ENCODE assay signal across 7 cellular contexts in genomic region chr22:22195265-22196017, GRCh38. TPM values are rescaled to one million over a fixed set of nuclear protein-coding genes. Genes with fewer than 3 reads are reported as not detected.
A peak's percentile ranks its signal among the peaks of the same experiment; 100 is the strongest.
DNase-seq lines count a peak whose midpoint lies in the region; ATAC-seq, FAIRE-seq and TF ChIP-seq lines count a peak whose summit lies in the region.

No MANE protein-coding gene starts in this region.

- peak; percentile 63 for ATAC-seq in HG02623 (IDR thresholded peaks at IDR 0.05; ENCODE audit: unreplicated experiment)
- ATAC-seq in K562: peak; percentile 99

- H3K27ac ChIP-seq in K562 (ENCODE audit: extremely low read depth, low read depth, low read length) (no peak overlapping the region), kidney (ENCODE audit: low read depth in 2 of 2, low read length in 2 of 2) (no peak overlapping the region)

- POLR2A ChIA-PET in K562 (lab: Yijun Ruan, JAX): interaction anchor here (0.5 to 4.9 kb wide), 24 partner anchors 9 to 689 kb away, joined by 3 to 61 read pairs (median 4); partner anchors contain the start of gene SDF2L1

- H2AFZ ChIP-seq in K562 (ENCODE audit: low read depth, low read length): no peak overlapping the region

- DNase-seq in GM12892 (ENCODE audit: insufficient read length): peak; percentile 49
- peak; percentile 64 for DNase-seq in NCI-H146 treated with DMSO at 0.1 percent for 48 hours (lab: John Stamatoyannopoulos, UW; ENCODE audit: unreplicated experiment)
- peak; percentile 87 for DNase-seq in T-helper 9 cell
- DNase-seq in K562 (ENCODE audit: extremely low read depth in 1 of 4, low spot score in 3 of 4): peak; percentile 99 to 100 (median 100)
- DNase-seq in kidney: no peak
- peak; percentile 58 to 78 (median 59) for DNase-seq in stimulated activated CD4-positive, alpha-beta T cell treated with anti-CD3 and anti-CD28 coated beads, TNF-alpha, amount 100 ng/mL, for 1 hour (ENCODE audit: low read depth in 3 of 3, low spot score in 1 of 3)

- WGBS in K562 (ENCODE audit: insufficient coverage, low coverage, missing lambda C conversion rate): 9% methylated on average over 7 of the region's 7 CpGs

- H4K20me1 ChIP-seq in K562 (replicated peaks; ENCODE audit: control insufficient read depth, insufficient read depth, low read length): peaks cover 28% of the 10 kb centered on the region

- no TSS peak for BruUV-seq in K562 (replicated peaks; lab: Mats Ljungman, UMichigan)

- TF ChIP-seq CTCF in K562 (IDR thresholded peaks at IDR 0.05 in 2 of 3, conservative IDR thresholded peaks at IDR 0.05 in 1 of 3; ENCODE audit: insufficient read depth in 2 of 3, low read depth in 1 of 3, low read length in 3 of 3): peak; percentile 100
- peak; percentile 76 for TF ChIP-seq CTCF in kidney (IDR thresholded peaks at IDR 0.05; ENCODE audit: borderline replicate concordance, extremely low read depth, insufficient read depth)

- peaks cover 14 to 33% of the 10 kb centered on the region in 2 experiments; a peak in 4 of 5 replicates for H3K27me3 ChIP-seq in K562 (ENCODE audit: control insufficient read depth in 2 of 2, insufficient read depth in 2 of 2, low read length in 2 of 2)

- peak; percentile 69 for TF ChIP-seq EP300 in K562 (IDR thresholded peaks at IDR 0.05; ENCODE audit: low read length)

- FAIRE-seq in GM12892 (lab: Jason Lieb, UNC) (peak; percentile 95), K562 (lab: Jason Lieb, UNC) (peak; percentile 95), kidney (lab: Jason Lieb, UNC) (no peak)

- H3K4me2 ChIP-seq in K562 (ENCODE audit: insufficient read depth, low read length): no peak overlapping the region

- H3K4me1 ChIP-seq in K562 (replicated peaks in 1 of 2; ENCODE audit: control insufficient read depth in 2 of 2, insufficient read depth in 2 of 2, low read length in 2 of 2) (peaks cover 0 to 3% of the 10 kb centered on the region in 2 experiments; a peak in 1 of 5 replicates), kidney (ENCODE audit: control insufficient read depth in 1 of 2, insufficient read depth in 1 of 2, low read depth in 1 of 2, low read length in 2 of 2) (peaks cover 0 to 5% of the 10 kb centered on the region in 2 donors)

- TF ChIP-seq RAD21 in K562 (CRISPR knock-in tag; conservative IDR thresholded peaks at IDR 0.05 in 1 of 2, IDR thresholded peaks at IDR 0.05 in 1 of 2): peak; percentile 93 to 100

- CTCF ChIA-PET in K562 (lab: Yijun Ruan, JAX; ENCODE audit: low intra/inter-chr PET ratio): interaction anchor here (0.6 to 2.5 kb wide), 28 partner anchors 9 to 688 kb away, joined by 3 to 25 read pairs (median 4); no protein-coding TSS in a partner anchor

- H3K36me3 ChIP-seq in K562 (ENCODE audit: control insufficient read depth, insufficient read depth, low read length) (no peaks in the 10 kb centered on the region), kidney (ENCODE audit: control insufficient read depth in 1 of 2, insufficient read depth in 2 of 2, low read length in 2 of 2) (no peaks in the 10 kb centered on the region)

- intact Hi-C loops in K562 (cut with micrococcal nuclease) (loop anchor here (1.0 to 5.0 kb wide), 6 partner anchors 39 to 208 kb away; no protein-coding TSS in a partner anchor), kidney (cut with DNase I) (no loop called here)

- TF ChIP-seq POLR2A in GM12892 (IDR thresholded peaks at IDR 0.05; ENCODE audit: low read depth, low read length) (no peak), K562 (conservative IDR thresholded peaks at IDR 0.05) (no peak)

- no peak overlapping the region for H3K4me3 ChIP-seq in K562
- no peak overlapping the region for H3K4me3 ChIP-seq in kidney (ENCODE audit: low read length in 2 of 2)

- H3K9me1 ChIP-seq in K562 (ENCODE audit: control insufficient read depth, insufficient read depth, low read length): peaks cover 6% of the 10 kb centered on the region

- H3K9ac ChIP-seq in K562 (ENCODE audit: insufficient read depth in 1 of 2, low read depth in 2 of 2, low read length in 2 of 2): no peak overlapping the region
- H3K9ac ChIP-seq in kidney (ENCODE audit: low read length in 2 of 2): no peak overlapping the region

- H3K79me2 ChIP-seq in K562 (ENCODE audit: control insufficient read depth, insufficient read depth, low read length): no peaks in the 10 kb centered on the region

- in situ Hi-C loops in K562 (cut with MboI): no loop called here

- no peaks in the 10 kb centered on the region for H3K9me3 ChIP-seq in K562 (replicated peaks; ENCODE audit: control insufficient read depth, insufficient read depth, low read depth, low read length)
- H3K9me3 ChIP-seq in kidney (ENCODE audit: control insufficient read depth in 1 of 2, low read length in 2 of 2): no peaks in the 10 kb centered on the region

TF ChIP-seq in K562, 482 proteins besides CTCF, POLR2A, EP300 and RAD21 (continues in another document):
- TF ChIP-seq ZC3H4 (CRISPR knock-in tag; IDR thresholded peaks at IDR 0.05; ENCODE audit: borderline replicate concordance) (no peak), NELFE (IDR thresholded peaks at IDR 0.05; ENCODE audit: insufficient read depth, insufficient read length) (no peak), ZNF407 (IDR thresholded peaks at IDR 0.05; ENCODE audit: low read depth) (0 out of 2 replicates have a peak, but pooled peaks have one; percentile 8), SRSF1 (IDR thresholded peaks at IDR 0.05; ENCODE audit: low read depth, low read length) (no peak)

RNA-seq across cellular contexts. Expression of gene VPREB1, which starts 49.1 kb away (rescaled TPM):
- not detected for polyA plus RNA-seq in GM12892 (2012; ENCODE audit: missing spikeins)
- total RNA-seq in K562 (2011; cell fraction: chromatin; rRNA removed; ENCODE audit: low replicate concordance): not detected in 2 replicates
- not detected in 2 replicates for total RNA-seq in K562 (2011; cell fraction: nucleolus; rRNA removed)
- total RNA-seq in K562 (2011; cell fraction: nucleoplasm; rRNA removed): not detected in 2 replicates
- not detected in 2 replicates for total RNA-seq in K562 (2014; rRNA removed)
- total RNA-seq in K562 (2014; rRNA removed; fragmentation: Illumina TruSeq; extraction: Trizol): not detected in 2 replicates
- not detected in 2 replicates for total RNA-seq in K562 (2015; rRNA removed; fragmentation: Illumina TruSeq; extraction: Trizol)
- total RNA-seq in K562 (2021): not detected in 2 replicates
- not detected in 2 replicates for polyA plus RNA-seq in K562 (2011; rRNA removed)
- polyA plus RNA-seq in K562 (2011; cell fraction: cytosol; rRNA removed): not detected in 2 replicates
- polyA plus RNA-seq in K562 (2011; cell fraction: nucleus; rRNA removed): not detected in 2 replicates
- polyA plus RNA-seq in K562 (2012): not detected in 2 replicates
- polyA plus RNA-seq in K562 (2014; fragmentation: Illumina TruSeq; extraction: Trizol): not detected in 2 replicates
- polyA plus RNA-seq in K562 (2014; fragmentation: Nextera tagmentation; extraction: Ambion mirVana): not detected
- polyA plus RNA-seq in K562 (2014; rRNA removed): not detected in 2 replicates
- not detected in 2 replicates for polyA minus RNA-seq in K562 (2011; rRNA and poly(A)+ RNA removed)
- polyA minus RNA-seq in K562 (2011; cell fraction: cytosol; rRNA and poly(A)+ RNA removed): not detected in 2 replicates
- polyA minus RNA-seq in K562 (2011; cell fraction: nucleus; rRNA and poly(A)+ RNA removed): not detected in 2 replicates
- total RNA-seq in kidney: not detected
- not detected for polyA plus RNA-seq in kidney (ENCODE audit: insufficient read depth, low read depth, low replicate concordance)
